In genomic region chr15:62163397-62163796, GRCh38 we compare ENCODE assay signal across 13 cellular contexts. TPM values are rescaled to one million over a fixed set of nuclear protein-coding genes. Genes with fewer than 3 reads are reported as not detected.
A peak's percentile ranks its signal among the peaks of the same experiment; 100 is the strongest.
DNase-seq lines count a peak whose midpoint lies in the region; TF ChIP-seq lines count a peak whose summit lies in the region.
"Had no signal": no experiment of that assay in that cellular context is flagged by ENCODE, and none has a peak within 500 bp of the region (broad histone marks: within the 10 kb centered on the region; RNA-seq: fewer than 3 reads in every experiment).

No MANE protein-coding gene starts in this region.

- H3K4me2 ChIP-seq in neural cell (ENCODE audit: low read length) = no peak overlapping the region

- TF ChIP-seq RAD21 in neural cell (conservative IDR thresholded peaks at IDR 0.05) = no peak

- peaks cover 43% of the 10 kb centered on the region for H3K4me1 Mint-ChIP-seq in Calu3 (ENCODE audit: low read depth, unreplicated experiment)

- TF ChIP-seq CTCF in A673 (conservative IDR thresholded peaks at IDR 0.05; ENCODE audit: low read depth, low read length) = no peak
- no peak for TF ChIP-seq CTCF in Calu3 (IDR thresholded peaks at IDR 0.05; ENCODE audit: unreplicated experiment)
- no peak for TF ChIP-seq CTCF in neural cell (IDR thresholded peaks at IDR 0.05; ENCODE audit: poor library complexity, severe bottlenecking)

- H3K9ac ChIP-seq in duodenal mucosa (ENCODE audit: low read depth in 1 of 2, low read length in 2 of 2) = peak overlapping the region in 1 of 2 donors; percentile 14
- no peak overlapping the region for H3K9ac ChIP-seq in neural cell (ENCODE audit: low read length)

- BruUV-seq in A673 (replicated peaks; lab: Mats Ljungman, UMichigan) (no TSS peak), Calu3 (replicated peaks; lab: Mats Ljungman, UMichigan) (no TSS peak)

- H3K36me3 Mint-ChIP-seq in Calu3 (ENCODE audit: insufficient read depth, unreplicated experiment) = peaks cover 42% of the 10 kb centered on the region

- H3K9me2 ChIP-seq in neural cell (ENCODE audit: insufficient read depth, low read length) = peaks cover 2% of the 10 kb centered on the region

- H3K4me1 ChIP-seq in A673 (ENCODE audit: insufficient read depth, low read length, poor library complexity, severe bottlenecking) (peaks cover 29% of the 10 kb centered on the region), duodenal mucosa (ENCODE audit: control insufficient read depth in 1 of 2, insufficient read depth in 2 of 2, low read length in 2 of 2) (peaks cover 8 to 10% of the 10 kb centered on the region in 2 donors)

- TF ChIP-seq EP300 in neural cell (conservative IDR thresholded peaks at IDR 0.05; ENCODE audit: poor library complexity, severe bottlenecking) = no peak

- CTCF ChIA-PET in A673 (lab: Charles Lee) = no interaction called here
- CTCF ChIA-PET in Calu3 (lab: Charles Lee) = interaction anchor here (0.6 to 2.5 kb wide), 3 partner anchors 76 to 96 kb away, joined by 3 to 8 read pairs (median 3); partner anchors contain the start of gene C2CD4A

- H3K27me3 Mint-ChIP-seq in Calu3 (ENCODE audit: unreplicated experiment) = no peaks in the 10 kb centered on the region

- H3F3A ChIP-seq in neural cell (ENCODE audit: insufficient read depth, low read length, poor library complexity, severe bottlenecking) = no peaks in the 10 kb centered on the region

- peak overlapping the region; percentile 71 for H3K27ac Mint-ChIP-seq in Calu3 (ENCODE audit: unreplicated experiment)
- H3K27ac Mint-ChIP-seq: CD14-positive monocyte had no signal

- peak overlapping the region; percentile 94 for H3K4me3 Mint-ChIP-seq in Calu3 (ENCODE audit: low read depth, unreplicated experiment)

- H2AFZ ChIP-seq in neural cell (ENCODE audit: low read depth, low read length) = no peak overlapping the region

- DNase-seq in A673 (ENCODE audit: low spot score) (no peak), Calu3 (no peak), SW480 (ENCODE audit: low spot score) (no peak), glomerular visceral epithelial cell (ENCODE audit: extremely low spot score) (no peak), NCI-H1417 treated with DMSO at 0.1 percent for 48 hours (lab: John Stamatoyannopoulos, UW) (no peak)
- no peak for DNase-seq in activated CD4-positive, alpha-beta T cell treated with anti-CD3 and anti-CD28 coated beads, Interleukin-2, amount 50 U/mL, for 48 hours
- DNase-seq: effector CD8-positive, alpha-beta T cell; stimulated activated CD4-positive, alpha-beta T cell treated with anti-CD3 and anti-CD28 coated beads, Interleukin-12 subunit alpha, Interleukin-12 subunit beta, amount 100 ng/mL, for 4 hours; stimulated activated CD8-positive, alpha-beta memory T cell treated with anti-CD3 and anti-CD28 coated beads, Interleukin-4, amount 100 ng/mL, for 48 hours had no signal

- no peaks in the 10 kb centered on the region for H3K79me2 ChIP-seq in neural cell (replicated peaks; ENCODE audit: insufficient read depth, low read length)

- peaks cover 27% of the 10 kb centered on the region for H3K27me3 ChIP-seq in A673 (replicated peaks; ENCODE audit: insufficient read depth, low read depth, low read length, poor library complexity)
- H3K27me3 ChIP-seq in duodenal mucosa (ENCODE audit: control insufficient read depth in 1 of 2, insufficient read depth in 2 of 2, low read length in 2 of 2) = peaks cover 0 to 3% of the 10 kb centered on the region in 2 donors
- H3K27me3 ChIP-seq in neural cell (ENCODE audit: insufficient read depth, low read depth, low read length) = peaks cover 62% of the 10 kb centered on the region

- intact Hi-C loops in A673 (cut with micrococcal nuclease; ENCODE audit: unreplicated experiment) = no loop called here
- intact Hi-C loops in Calu3 (cut with micrococcal nuclease; ENCODE audit: unreplicated experiment) = loop anchor here (2.0 to 5.0 kb wide), 2 partner anchors 91 to 144 kb away; no protein-coding TSS in a partner anchor

- H3K4me3 ChIP-seq in A673 (ENCODE audit: low read depth, low read length, poor library complexity, severe bottlenecking) = peak overlapping the region; percentile 44
- peak overlapping the region; percentile 54 to 61 for H3K4me3 ChIP-seq in duodenal mucosa (ENCODE audit: low read depth in 1 of 2, low read length in 2 of 2)
- H3K4me3 ChIP-seq in neural cell (ENCODE audit: low read length) = peak overlapping the region; percentile 60

- H3K9me3 ChIP-seq in A673 (ENCODE audit: low read depth, low read length, poor library complexity, severe bottlenecking) = no peaks in the 10 kb centered on the region
- no peaks in the 10 kb centered on the region for H3K9me3 ChIP-seq in duodenal mucosa (ENCODE audit: control insufficient read depth in 1 of 2, low read length in 2 of 2)
- no peaks in the 10 kb centered on the region for H3K9me3 ChIP-seq in neural cell (ENCODE audit: low read length)

- H3K36me3 ChIP-seq in A673 (ENCODE audit: insufficient read depth, low read length, poor library complexity, severe bottlenecking) (no peaks in the 10 kb centered on the region), duodenal mucosa (ENCODE audit: control insufficient read depth in 1 of 2, insufficient read depth in 2 of 2, low read length in 2 of 2) (no peaks in the 10 kb centered on the region), neural cell (ENCODE audit: insufficient read depth, low read length) (no peaks in the 10 kb centered on the region)

- H4K20me1 ChIP-seq in neural cell (ENCODE audit: insufficient read depth) = no peaks in the 10 kb centered on the region

- peaks cover 2% of the 10 kb centered on the region for H3K9me3 Mint-ChIP-seq in Calu3 (ENCODE audit: low read depth, unreplicated experiment)

- H3K27ac ChIP-seq in A673 (ENCODE audit: low read depth, low read length, poor library complexity, severe bottlenecking) (no peak overlapping the region), duodenal mucosa (ENCODE audit: low read depth, low read length) (no peak overlapping the region), neural cell (ENCODE audit: low read length) (no peak overlapping the region)
- H3K27ac ChIP-seq: RWPE1 had no signal

- POLR2A ChIA-PET in A673 (lab: Charles Lee; ENCODE audit: low non-redundant PET) = no interaction called here

TF ChIP-seq in neural cell, 6 proteins besides CTCF, POLR2A, EP300 and RAD21:
- TF ChIP-seq MXI1 (conservative IDR thresholded peaks at IDR 0.05; ENCODE audit: poor library complexity, severe bottlenecking) (no peak), POLR2AphosphoS5 (IDR thresholded peaks at IDR 0.05) (no peak), TAF1 (IDR thresholded peaks at IDR 0.05; ENCODE audit: low read depth) (no peak), SMC3 (conservative IDR thresholded peaks at IDR 0.05; ENCODE audit: poor library complexity) (no peak), REST (IDR thresholded peaks at IDR 0.05; ENCODE audit: borderline replicate concordance) (no peak), EZH2 (IDR thresholded peaks at IDR 0.05; ENCODE audit: borderline replicate concordance, insufficient read depth, low read length, poor library complexity, severe bottlenecking) (no peak)

RNA-seq across cellular contexts. Expression of gene C2CD4B, which starts 1.7 kb away (rescaled TPM):
- total RNA-seq in A673 (2021) (0.54 and 0.70 TPM in 2 replicates), Calu3 (2022) (18.8 and 29.9 TPM in 2 replicates)
- not detected in 2 replicates for polyA plus RNA-seq in neural cell
- not detected in 2 replicates for polyA minus RNA-seq in neural cell
- polyA plus RNA-seq: CD14-positive monocyte had no signal

Comparison
In these comparisons a context has a peak if more than half of its experiments do, and no peak if none do; other contexts are left out.
1. RNA of gene C2CD4B, which starts 1.7 kb away (total RNA-seq): 18.8 to 29.9 TPM in Calu3; 0.54 to 0.70 TPM in A673; every median in the first group is over 10 times any median in the second.
2. Peak in every context shown above with its lines, with median percentiles within 50 percentile points of each other: H3K4me3 ChIP-seq.